ENCODE assay signal across 24 cellular contexts in the genomic region with DNA sequence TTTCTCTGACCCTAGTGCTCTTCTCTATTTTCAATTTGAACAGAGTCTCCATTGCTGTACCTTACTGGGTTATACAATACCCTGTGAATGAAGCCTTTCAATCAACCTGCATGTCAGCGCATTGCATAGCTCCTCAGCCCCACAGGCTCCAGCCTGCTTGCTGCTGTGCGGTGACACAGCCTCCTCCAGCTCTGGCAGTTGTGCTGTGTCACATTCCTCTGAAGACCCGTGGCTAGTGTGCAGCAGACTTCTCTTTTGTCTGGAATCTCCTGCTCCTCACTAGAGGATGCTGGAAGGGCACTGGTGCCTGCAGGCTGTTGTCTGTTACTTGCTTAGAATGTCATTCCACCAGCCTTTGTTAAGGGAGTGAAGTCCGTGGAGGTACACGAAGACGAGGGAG.
A peak's percentile ranks its signal among the peaks of the same experiment; 100 is the strongest.
DNase-seq lines count a peak whose midpoint lies in the region; ATAC-seq and TF ChIP-seq lines count a peak whose summit lies in the region.
"Had no signal": no experiment of that assay in that cellular context is flagged by ENCODE, and none has a peak within 500 bp of the region (broad histone marks: within the 10 kb centered on the region; RNA-seq: fewer than 3 reads in every experiment).

No MANE protein-coding gene starts in this region.

- H2BK5ac ChIP-seq in trophoblast cell (ENCODE audit: low read depth, low read length, poor library complexity) = no peak overlapping the region

- no peak overlapping the region for H2BK12ac ChIP-seq in trophoblast cell (ENCODE audit: low read length)

- TF ChIP-seq CTCF in WTC11 (IDR thresholded peaks at IDR 0.05) = no peak

- no peak overlapping the region for H4K8ac ChIP-seq in trophoblast cell (ENCODE audit: low read depth, low read length)

- peak overlapping the region; percentile 42 for H3K4me2 ChIP-seq in trophoblast cell (ENCODE audit: low read length)
- H3K4me2 ChIP-seq: KMS-11 had no signal

- H4K12ac ChIP-seq in trophoblast cell (ENCODE audit: low read depth, low read length) = no peak overlapping the region

- no peak overlapping the region for H3K9ac ChIP-seq in trophoblast cell (ENCODE audit: low read length)
- H3K9ac ChIP-seq: GM23248, KMS-11 had no signal

- H3K4me3 Mint-ChIP-seq in WTC11 = no peak overlapping the region
- H3K4me3 Mint-ChIP-seq: activated CD4-positive, alpha-beta memory T cell treated with anti-CD3 and anti-CD28 coated beads for 36 hours; activated naive CD4-positive, alpha-beta T cell treated with anti-CD3 and anti-CD28 coated beads, Interleukin-2, amount 50 U/mL, for 24 hours had no signal

- no peak overlapping the region for H3K14ac ChIP-seq in trophoblast cell (ENCODE audit: low read length)

- peaks cover 13% of the 10 kb centered on the region for H3K79me1 ChIP-seq in trophoblast cell (ENCODE audit: low read length)

- DNase-seq in H7 = peak; percentile 44
- DNase-seq in WTC11 (ENCODE audit: low spot score) = no peak
- DNase-seq in iPS-NIHi11 (ENCODE audit: low spot score) = peak; percentile 48
- peak; percentile 36 to 74 for DNase-seq in trophoblast cell
- no peak for DNase-seq in NCI-H1436 (lab: John Stamatoyannopoulos, UW)
- no peak for DNase-seq in stimulated activated naive CD8-positive, alpha-beta T cell treated with anti-CD3 and anti-CD28 coated beads, Interleukin-15, Interleukin-2, amounts not matched to agents 100 U/mL and 50 U/mL, for 24 hours
- DNase-seq in stimulated activated CD4-positive, alpha-beta T cell treated with anti-CD3 and anti-CD28 coated beads, Interleukin-4, amount 100 ng/mL, for 1 hour = no peak
- DNase-seq: activated CD4-positive, alpha-beta memory T cell treated with anti-CD3 and anti-CD28 coated beads for 36 hours; activated T-cell treated with anti-CD3 and anti-CD28 coated beads, Interleukin-2, amount 50 U/mL, for 48 hours; body of pancreas; COR-L47; cortex of kidney; GM23248; NCI-H2081 treated with DMSO at 0.1 percent for 48 hours; NCI-H69; sigmoid colon; stimulated activated CD4-positive, alpha-beta T cell treated with anti-CD3 and anti-CD28 coated beads, Interleukin-2, amount 100 ng/mL, for 24 hours; substantia nigra had no signal

- H3K4me1 Mint-ChIP-seq in WTC11 = peaks cover 22% of the 10 kb centered on the region
- H3K4me1 Mint-ChIP-seq: activated naive CD4-positive, alpha-beta T cell treated with anti-CD3 and anti-CD28 coated beads, Interleukin-2, amount 50 U/mL, for 24 hours had no signal

- H3K27me3 ChIP-seq in H7 (ENCODE audit: control insufficient read depth, insufficient read depth, low read length) = no peaks in the 10 kb centered on the region
- H3K27me3 ChIP-seq in trophoblast cell (ENCODE audit: insufficient read depth, low read length) = no peaks in the 10 kb centered on the region
- H3K27me3 ChIP-seq: body of pancreas had no signal

- H3K4me1 ChIP-seq in trophoblast cell (ENCODE audit: control insufficient read depth in 1 of 2, insufficient read depth in 2 of 2, low read length in 2 of 2) = peaks cover 8 to 12% of the 10 kb centered on the region in 2 experiments
- H3K4me1 ChIP-seq: body of pancreas, gastroesophageal sphincter, sigmoid colon had no signal

- H3K4me3 ChIP-seq in H7 (ENCODE audit: insufficient read depth, low read depth, low read length) (no peak overlapping the region), trophoblast cell (ENCODE audit: low read depth, low read length) (no peak overlapping the region)
- H3K4me3 ChIP-seq: body of pancreas, gastroesophageal sphincter, GM23248, sigmoid colon had no signal

- H3K23ac ChIP-seq in trophoblast cell (ENCODE audit: low read length) = no peak overlapping the region

- no peaks in the 10 kb centered on the region for H3K9me3 Mint-ChIP-seq in WTC11
- H3K9me3 Mint-ChIP-seq: activated CD4-positive, alpha-beta memory T cell treated with anti-CD3 and anti-CD28 coated beads for 36 hours; activated naive CD4-positive, alpha-beta T cell treated with anti-CD3 and anti-CD28 coated beads, Interleukin-2, amount 50 U/mL, for 24 hours had no signal

- no CpG with 5 or more reads among the region's 6 CpGs for WGBS in trophoblast cell (ENCODE audit: extremely low coverage, insufficient coverage, insufficient read length)

- H3K27ac Mint-ChIP-seq in WTC11 = no peak overlapping the region
- H3K27ac Mint-ChIP-seq: activated CD4-positive, alpha-beta memory T cell treated with anti-CD3 and anti-CD28 coated beads for 36 hours; activated naive CD4-positive, alpha-beta T cell treated with anti-CD3 and anti-CD28 coated beads, Interleukin-2, amount 50 U/mL, for 24 hours had no signal

- H3K36me3 ChIP-seq in H7 (replicated peaks; ENCODE audit: control insufficient read depth, insufficient read depth, low read length) (no peaks in the 10 kb centered on the region), trophoblast cell (ENCODE audit: control insufficient read depth in 1 of 2, insufficient read depth in 2 of 2, low read length in 2 of 2) (no peaks in the 10 kb centered on the region)
- H3K36me3 ChIP-seq: gastroesophageal sphincter, neutrophil, sigmoid colon had no signal

- no peak overlapping the region for H3K4ac ChIP-seq in trophoblast cell (ENCODE audit: low read depth, low read length)

- CTCF ChIA-PET in WTC11 (lab: Charles Lee) = interaction anchor here (1.4 kb wide), 1 partner anchor 66 kb away, joined by 6 read pairs; no protein-coding TSS in a partner anchor

- no peaks in the 10 kb centered on the region for H3K9me3 ChIP-seq in trophoblast cell (ENCODE audit: insufficient read depth, low read depth, low read length)
- H3K9me3 ChIP-seq: body of pancreas, gastroesophageal sphincter, neutrophil, sigmoid colon had no signal

- no peak overlapping the region for H2AK5ac ChIP-seq in trophoblast cell (ENCODE audit: low read length)

- ATAC-seq in WTC11 (peak; percentile 43; the same call in 1 of the 2 replicates), HG03175 (IDR thresholded peaks at IDR 0.05; ENCODE audit: unreplicated experiment) (no peak)
- no peak for ATAC-seq in stimulated activated naive CD8-positive, alpha-beta T cell treated with anti-CD3 and anti-CD28 coated beads, Interleukin-15, Interleukin-2, amounts not matched to agents 100 U/mL and 50 U/mL, for 24 hours
- ATAC-seq: body of pancreas, gastroesophageal sphincter had no signal

- H3K27me3 Mint-ChIP-seq in WTC11 (ENCODE audit: low read depth) = peaks cover 5% of the 10 kb centered on the region; the same call in 1 of the 2 replicates

- H3K27ac ChIP-seq in trophoblast cell (ENCODE audit: low read depth, low read length) = peak overlapping the region; percentile 79
- H3K27ac ChIP-seq: body of pancreas, epithelial cell of prostate, gastroesophageal sphincter, GM23248, KMS-11, neutrophil, sigmoid colon had no signal

- no peak overlapping the region for H2AFZ ChIP-seq in trophoblast cell (ENCODE audit: insufficient read depth, low read length, poor library complexity)
- H2AFZ ChIP-seq: GM23248 had no signal

- POLR2A ChIA-PET in WTC11 (lab: Charles Lee) = no interaction called here

- no peak overlapping the region for H4K91ac ChIP-seq in trophoblast cell (ENCODE audit: low read depth, low read length)

- no peaks in the 10 kb centered on the region for H3K36me3 Mint-ChIP-seq in WTC11
- H3K36me3 Mint-ChIP-seq: activated CD4-positive, alpha-beta memory T cell treated with anti-CD3 and anti-CD28 coated beads for 36 hours; activated naive CD4-positive, alpha-beta T cell treated with anti-CD3 and anti-CD28 coated beads, Interleukin-2, amount 50 U/mL, for 24 hours had no signal

- no peak overlapping the region for H3K18ac ChIP-seq in trophoblast cell (ENCODE audit: low read length)

- H3K79me2 ChIP-seq in trophoblast cell (ENCODE audit: control insufficient read depth, insufficient read depth, low read length, poor library complexity) = no peaks in the 10 kb centered on the region

- no peak overlapping the region for H2BK120ac ChIP-seq in trophoblast cell (ENCODE audit: insufficient read depth, low read length, poor library complexity)

TF ChIP-seq in WTC11, 78 proteins besides CTCF, POLR2A, EP300 and RAD21 (continues in another document):
- TF ChIP-seq, protein P1, sequence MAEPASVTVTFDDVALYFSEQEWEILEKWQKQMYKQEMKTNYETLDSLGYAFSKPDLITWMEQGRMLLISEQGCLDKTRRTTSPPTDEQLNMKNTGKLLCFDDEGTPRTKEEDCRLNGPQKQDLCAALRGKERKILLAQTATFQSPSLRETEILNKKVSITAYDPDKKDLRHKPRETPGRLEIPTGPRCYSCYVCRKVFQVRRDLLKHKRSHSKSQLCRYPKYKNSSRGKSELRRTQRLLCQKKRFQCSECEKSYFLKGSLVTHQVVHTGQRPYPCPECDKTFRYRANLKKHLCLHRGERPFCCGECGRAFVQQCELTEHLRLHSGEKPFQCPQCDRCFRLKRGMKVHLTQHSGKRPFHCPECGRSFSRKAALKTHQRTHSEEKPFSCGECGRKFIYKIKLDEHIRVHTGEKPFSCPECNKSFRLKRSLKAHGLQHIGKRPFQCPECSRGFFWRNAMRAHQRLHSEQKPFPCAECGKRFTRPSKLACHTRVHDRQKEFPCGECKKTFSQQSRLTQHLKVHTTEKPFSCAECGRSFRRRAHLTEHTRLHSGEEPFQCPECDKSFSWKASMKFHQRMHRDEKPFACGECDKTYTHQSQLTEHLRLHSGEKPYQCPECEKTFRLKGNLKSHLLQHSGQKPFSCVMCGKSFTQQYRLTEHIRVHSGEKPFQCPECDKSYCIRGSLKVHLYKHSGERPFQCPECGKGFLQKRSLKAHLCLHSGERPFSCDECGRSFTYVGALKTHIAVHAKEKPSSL (CRISPR knock-in tag; conservative IDR thresholded peaks at IDR 0.05) = no peak
- no peak for TF ChIP-seq ZNF219 (CRISPR knock-in tag; IDR thresholded peaks at IDR 0.05; ENCODE audit: borderline replicate concordance)
- no peak for TF ChIP-seq ZNF423 (CRISPR knock-in tag; IDR thresholded peaks at IDR 0.05)
- no peak for TF ChIP-seq ZBTB21 (CRISPR knock-in tag; IDR thresholded peaks at IDR 0.05; ENCODE audit: borderline replicate concordance)
- TF ChIP-seq ZNF317 (CRISPR knock-in tag; IDR thresholded peaks at IDR 0.05; ENCODE audit: borderline replicate concordance, low read depth) = no peak
- TF ChIP-seq ZMAT4 (CRISPR knock-in tag; IDR thresholded peaks at IDR 0.05) = no peak
- no peak for TF ChIP-seq SMAD4 (CRISPR knock-in tag; IDR thresholded peaks at IDR 0.05)
- TF ChIP-seq ZNF232 (CRISPR knock-in tag; IDR thresholded peaks at IDR 0.05) = no peak
- no peak for TF ChIP-seq ZNF671 (CRISPR knock-in tag; IDR thresholded peaks at IDR 0.05)

Comparison
In these comparisons a context has a peak if more than half of its experiments do, and no peak if none do; other contexts are left out.
1. DNase-seq: peak in H7 (single experiment), iPS-NIHi11 (single experiment) and trophoblast cell (2 of 2); none in WTC11 (single experiment), NCI-H1436 (single experiment), stimulated activated naive CD8-positive, alpha-beta T cell treated with anti-CD3 and anti-CD28 coated beads, Interleukin-15, Interleukin-2, amounts not matched to agents 100 U/mL and 50 U/mL, for 24 hours (single experiment) and stimulated activated CD4-positive, alpha-beta T cell treated with anti-CD3 and anti-CD28 coated beads, Interleukin-4, amount 100 ng/mL, for 1 hour (single experiment).